9 cellular contexts compared by ENCODE assay signal in the genomic region with DNA sequence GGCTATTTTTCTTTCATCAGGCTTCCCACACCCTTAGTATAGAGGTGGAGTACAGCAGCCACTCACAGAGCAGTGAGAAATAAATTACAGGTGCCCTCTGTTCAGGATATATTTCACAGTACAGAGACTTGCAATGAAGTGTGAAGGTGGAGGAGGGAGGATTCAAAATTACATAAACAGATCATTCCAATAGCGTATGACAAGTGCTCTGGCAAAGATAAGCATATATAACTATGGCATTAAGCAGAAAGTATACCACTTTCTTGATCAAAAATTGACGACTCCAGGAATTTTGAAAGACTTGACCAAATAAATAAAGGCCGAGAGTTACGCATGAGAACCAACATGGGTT.
A peak's percentile ranks its signal among the peaks of the same experiment; 100 is the strongest.
DNase-seq lines count a peak whose midpoint lies in the region; ATAC-seq and TF ChIP-seq lines count a peak whose summit lies in the region.
"Had no signal": no experiment of that assay in that cellular context is flagged by ENCODE, and none has a peak within 500 bp of the region (broad histone marks: within the 10 kb centered on the region; RNA-seq: fewer than 3 reads in every experiment).

No MANE protein-coding gene starts in this region.

- H3K27me3 ChIP-seq in iPS-18a (ENCODE audit: control insufficient read depth, insufficient read depth, low read length) (peaks cover 47% of the 10 kb centered on the region), adrenal gland (peaks cover 13% of the 10 kb centered on the region)

- no peaks in the 10 kb centered on the region for H3K36me3 Mint-ChIP-seq in activated CD4-positive, alpha-beta memory T cell treated with anti-CD3 and anti-CD28 coated beads for 36 hours
- H3K36me3 Mint-ChIP-seq in activated CD4-positive, alpha-beta memory T cell treated with anti-CD3 and anti-CD28 coated beads, Interleukin-2, amount 10 ng/mL, durations not matched to agents 7 days and 5 days (ENCODE audit: low read depth) = peaks cover 13% of the 10 kb centered on the region
- H3K36me3 Mint-ChIP-seq in activated naive CD8-positive, alpha-beta T cell = no peaks in the 10 kb centered on the region

- H3K4me3 ChIP-seq in iPS-18a (ENCODE audit: low read length) = peak overlapping the region; percentile 82
- no peak overlapping the region for H3K4me3 ChIP-seq in adrenal gland
- H3K4me3 ChIP-seq: GM12878 had no signal

- POLR2A ChIA-PET in activated CD4-positive, alpha-beta memory T cell treated with anti-CD3 and anti-CD28 coated beads for 36 hours (lab: Charles Lee) = no interaction called here
- POLR2A ChIA-PET in activated CD4-positive, alpha-beta memory T cell treated with anti-CD3 and anti-CD28 coated beads, Interleukin-2, amount 10 ng/mL, durations not matched to agents 7 days and 5 days (lab: Charles Lee) = no interaction called here

- intact Hi-C loops in activated CD4-positive, alpha-beta memory T cell treated with anti-CD3 and anti-CD28 coated beads for 36 hours (cut with micrococcal nuclease) = no loop called here
- intact Hi-C loops in adrenal gland (cut with DNase I) = no loop called here

- no peaks in the 10 kb centered on the region for H3K9me3 Mint-ChIP-seq in activated CD4-positive, alpha-beta memory T cell treated with anti-CD3 and anti-CD28 coated beads for 36 hours
- peaks cover 5% of the 10 kb centered on the region for H3K9me3 Mint-ChIP-seq in activated CD4-positive, alpha-beta memory T cell treated with anti-CD3 and anti-CD28 coated beads, Interleukin-2, amount 10 ng/mL, durations not matched to agents 7 days and 5 days
- H3K9me3 Mint-ChIP-seq in activated naive CD8-positive, alpha-beta T cell (ENCODE audit: low read depth) = no peaks in the 10 kb centered on the region
- no peaks in the 10 kb centered on the region for H3K9me3 Mint-ChIP-seq in stimulated activated naive CD8-positive, alpha-beta T cell treated with anti-CD3 and anti-CD28 coated beads, Interleukin-15, amount 100 ng/mL, for 72 hours

- no peak for DNase-seq in activated CD4-positive, alpha-beta memory T cell treated with anti-CD3 and anti-CD28 coated beads for 36 hours
- no peak for DNase-seq in activated CD4-positive, alpha-beta memory T cell treated with anti-CD3 and anti-CD28 coated beads, Interleukin-2, amount 10 ng/mL, durations not matched to agents 7 days and 5 days
- DNase-seq in stimulated activated naive CD8-positive, alpha-beta T cell treated with anti-CD3 and anti-CD28 coated beads, Interleukin-15, amount 100 ng/mL, for 72 hours = no peak
- no peak for DNase-seq in globus pallidus (ENCODE audit: low spot score)
- no peak for DNase-seq in adrenal gland

- H3K27ac Mint-ChIP-seq in activated CD4-positive, alpha-beta memory T cell treated with anti-CD3 and anti-CD28 coated beads for 36 hours = no peak overlapping the region
- H3K27ac Mint-ChIP-seq in activated CD4-positive, alpha-beta memory T cell treated with anti-CD3 and anti-CD28 coated beads, Interleukin-2, amount 10 ng/mL, durations not matched to agents 7 days and 5 days = no peak overlapping the region
- H3K27ac Mint-ChIP-seq in activated naive CD8-positive, alpha-beta T cell = no peak overlapping the region
- no peak overlapping the region for H3K27ac Mint-ChIP-seq in stimulated activated naive CD8-positive, alpha-beta T cell treated with anti-CD3 and anti-CD28 coated beads, Interleukin-15, amount 100 ng/mL, for 72 hours

- H3K36me3 ChIP-seq in iPS-18a (ENCODE audit: control insufficient read depth, low read depth, low read length) = no peaks in the 10 kb centered on the region
- no peaks in the 10 kb centered on the region for H3K36me3 ChIP-seq in adrenal gland (replicated peaks in 1 of 2)

- no peak for TF ChIP-seq POLR2A in adrenal gland (IDR thresholded peaks at IDR 0.05)

- H3K27me3 Mint-ChIP-seq in activated CD4-positive, alpha-beta memory T cell treated with anti-CD3 and anti-CD28 coated beads for 36 hours = peaks cover 76% of the 10 kb centered on the region
- H3K27me3 Mint-ChIP-seq in activated CD4-positive, alpha-beta memory T cell treated with anti-CD3 and anti-CD28 coated beads, Interleukin-2, amount 10 ng/mL, durations not matched to agents 7 days and 5 days = peaks cover 50% of the 10 kb centered on the region
- peaks cover 70% of the 10 kb centered on the region for H3K27me3 Mint-ChIP-seq in activated naive CD8-positive, alpha-beta T cell
- peaks cover 83% of the 10 kb centered on the region for H3K27me3 Mint-ChIP-seq in stimulated activated naive CD8-positive, alpha-beta T cell treated with anti-CD3 and anti-CD28 coated beads, Interleukin-15, amount 100 ng/mL, for 72 hours

- CTCF ChIA-PET in activated CD4-positive, alpha-beta memory T cell treated with anti-CD3 and anti-CD28 coated beads for 36 hours (lab: Charles Lee) = no interaction called here
- CTCF ChIA-PET in activated CD4-positive, alpha-beta memory T cell treated with anti-CD3 and anti-CD28 coated beads, Interleukin-2, amount 10 ng/mL, durations not matched to agents 7 days and 5 days (lab: Charles Lee) = interaction anchor here (1.3 kb wide), 1 partner anchor 94 kb away, joined by 3 read pairs; no protein-coding TSS in a partner anchor

- TF ChIP-seq CTCF in adrenal gland (IDR thresholded peaks at IDR 0.05) = no peak

- peak overlapping the region; percentile 24 for H3K4me3 Mint-ChIP-seq in activated CD4-positive, alpha-beta memory T cell treated with anti-CD3 and anti-CD28 coated beads for 36 hours
- no peak overlapping the region for H3K4me3 Mint-ChIP-seq in activated CD4-positive, alpha-beta memory T cell treated with anti-CD3 and anti-CD28 coated beads, Interleukin-2, amount 10 ng/mL, durations not matched to agents 7 days and 5 days
- peak overlapping the region; percentile 48 for H3K4me3 Mint-ChIP-seq in activated naive CD8-positive, alpha-beta T cell
- H3K4me3 Mint-ChIP-seq in stimulated activated naive CD8-positive, alpha-beta T cell treated with anti-CD3 and anti-CD28 coated beads, Interleukin-15, amount 100 ng/mL, for 72 hours = peak overlapping the region; percentile 66 to 76

- 14 to 26% (median 15%) methylated on average over 4 of the region's 4 CpGs for WGBS in adrenal gland, 4 donors

- H3K27ac ChIP-seq in iPS-18a (ENCODE audit: low read length) (no peak overlapping the region), adrenal gland (no peak overlapping the region)

- H3K4me1 ChIP-seq in iPS-18a (ENCODE audit: control insufficient read depth, low read depth, low read length) (peaks cover 8% of the 10 kb centered on the region), adrenal gland (replicated peaks in 1 of 2) (no peaks in the 10 kb centered on the region)

- peaks cover 13% of the 10 kb centered on the region for H3K4me1 Mint-ChIP-seq in activated CD4-positive, alpha-beta memory T cell treated with anti-CD3 and anti-CD28 coated beads for 36 hours (ENCODE audit: low read depth)
- H3K4me1 Mint-ChIP-seq in activated CD4-positive, alpha-beta memory T cell treated with anti-CD3 and anti-CD28 coated beads, Interleukin-2, amount 10 ng/mL, durations not matched to agents 7 days and 5 days = peaks cover 12% of the 10 kb centered on the region
- H3K4me1 Mint-ChIP-seq in activated naive CD8-positive, alpha-beta T cell (ENCODE audit: low read depth) = peaks cover 19% of the 10 kb centered on the region
- peaks cover 15% of the 10 kb centered on the region for H3K4me1 Mint-ChIP-seq in stimulated activated naive CD8-positive, alpha-beta T cell treated with anti-CD3 and anti-CD28 coated beads, Interleukin-15, amount 100 ng/mL, for 72 hours

- no peak for ATAC-seq in stimulated activated naive CD8-positive, alpha-beta T cell treated with anti-CD3 and anti-CD28 coated beads, Interleukin-15, amount 100 ng/mL, for 72 hours
- ATAC-seq in HG03457 (IDR thresholded peaks at IDR 0.05; ENCODE audit: unreplicated experiment) = no peak
- ATAC-seq: GM12878 had no signal

- H3K9me3 ChIP-seq in iPS-18a (ENCODE audit: control insufficient read depth, low read depth, low read length) (no peaks in the 10 kb centered on the region), adrenal gland (replicated peaks in 1 of 3) (no peaks in the 10 kb centered on the region)

- no peak overlapping the region for H3K9ac ChIP-seq in iPS-18a (ENCODE audit: low read length)
